26 cellular contexts compared by ENCODE assay signal in the genomic region with DNA sequence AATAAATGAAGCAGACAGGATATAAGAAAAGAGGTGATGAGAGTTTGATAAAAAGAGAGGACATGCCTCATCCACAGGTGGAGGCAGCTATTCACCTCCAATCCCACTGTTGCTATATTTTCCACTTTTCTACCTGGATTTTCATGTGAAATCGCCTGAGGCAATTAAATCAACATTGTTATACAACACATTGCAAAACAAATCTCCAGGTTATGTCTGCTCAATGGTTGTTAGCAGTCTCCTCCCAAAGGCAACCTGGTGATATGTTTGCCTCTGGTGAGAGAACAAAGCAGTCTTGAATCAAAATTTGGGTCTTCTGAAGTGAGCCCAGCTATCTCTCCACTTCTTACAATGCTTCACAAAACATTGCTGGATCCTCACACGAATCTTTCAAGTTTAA. TPM values are rescaled to one million over a fixed set of nuclear protein-coding genes. Genes with fewer than 3 reads are reported as not detected.
A peak's percentile ranks its signal among the peaks of the same experiment; 100 is the strongest.
DNase-seq lines count a peak whose midpoint lies in the region; ATAC-seq, FAIRE-seq and TF ChIP-seq lines count a peak whose summit lies in the region.
"Had no signal": no experiment of that assay in that cellular context is flagged by ENCODE, and none has a peak within 500 bp of the region (broad histone marks: within the 10 kb centered on the region; RNA-seq: fewer than 3 reads in every experiment).

No MANE protein-coding gene starts in this region.

- no peaks in the 10 kb centered on the region for H3K9me3 Mint-ChIP-seq in CD8-positive, alpha-beta T cell
- H3K9me3 Mint-ChIP-seq: CD4-positive, alpha-beta T cell; HFFc6 had no signal

- no peaks in the 10 kb centered on the region for H4K20me1 ChIP-seq in HepG2 (ENCODE audit: insufficient read depth, low read length)
- H4K20me1 ChIP-seq: BLaER1 treated with 17β-estradiol and CSF1 and Interleukin-3, amounts not matched to agents 10 nM and 100 nM had no signal

- H3K9ac ChIP-seq in liver (ENCODE audit: low read depth in 1 of 2, low read length in 2 of 2) (no peak overlapping the region), HepG2 (ENCODE audit: insufficient read depth, low read depth, low read length) (no peak overlapping the region)
- H3K9ac ChIP-seq: BLaER1 treated with 17β-estradiol and CSF1 and Interleukin-3, amounts not matched to agents 10 nM and 100 nM had no signal

- no peaks in the 10 kb centered on the region for H3K27me3 ChIP-seq in liver (ENCODE audit: control insufficient read depth in 4 of 4, insufficient read depth in 4 of 4, low read length in 3 of 4)
- H3K27me3 ChIP-seq in HepG2 (ENCODE audit: control insufficient read depth in 1 of 2, insufficient read depth in 2 of 2, low read length in 2 of 2), result no peaks in the 10 kb centered on the region
- no peaks in the 10 kb centered on the region for H3K27me3 ChIP-seq in bronchial epithelial cell (ENCODE audit: control insufficient read depth, insufficient read depth, low read length)
- no peaks in the 10 kb centered on the region for H3K27me3 ChIP-seq in right lobe of liver
- no peaks in the 10 kb centered on the region for H3K27me3 ChIP-seq in CD8-positive, alpha-beta T cell (ENCODE audit: insufficient read depth, low read length)
- H3K27me3 ChIP-seq: BE2C; BLaER1 treated with 17β-estradiol and CSF1 and Interleukin-3, amounts not matched to agents 10 nM and 100 nM had no signal

- no peaks in the 10 kb centered on the region for H3K36me3 ChIP-seq in liver (ENCODE audit: control insufficient read depth in 4 of 4, insufficient read depth in 3 of 4, low read depth in 1 of 4, low read length in 3 of 4)
- H3K36me3 ChIP-seq in HepG2 (replicated peaks in 1 of 2; ENCODE audit: control insufficient read depth in 1 of 2, insufficient read depth in 2 of 2, low read length in 2 of 2), result no peaks in the 10 kb centered on the region; a peak in 2 of 5 replicates
- no peaks in the 10 kb centered on the region for H3K36me3 ChIP-seq in bronchial epithelial cell (ENCODE audit: control insufficient read depth, insufficient read depth, low read length)
- H3K36me3 ChIP-seq in right lobe of liver, result no peaks in the 10 kb centered on the region
- H3K36me3 ChIP-seq in CD8-positive, alpha-beta T cell (ENCODE audit: insufficient read depth, low read length), result no peaks in the 10 kb centered on the region
- H3K36me3 ChIP-seq: HAP-1 had no signal

- no peak overlapping the region for H3K4me2 ChIP-seq in HepG2 (ENCODE audit: low read depth, low read length)
- H3K4me2 ChIP-seq: A549; BLaER1 treated with 17β-estradiol and CSF1 and Interleukin-3, amounts not matched to agents 10 nM and 100 nM had no signal

- H2AFZ ChIP-seq in HepG2 (ENCODE audit: low read length), result no peak overlapping the region

- H3K36me3 Mint-ChIP-seq in CD8-positive, alpha-beta T cell, result peaks cover 2% of the 10 kb centered on the region

- no peak for ATAC-seq in HepG2
- ATAC-seq in right lobe of liver, result peak; percentile 45 to 68 (median 51)
- no peak for ATAC-seq in CD8-positive, alpha-beta T cell
- ATAC-seq: A549, GM12878 had no signal

- CTCF ChIA-PET in HepG2 (lab: Yijun Ruan, JAX; ENCODE audit: low intra/inter-chr PET ratio, low total read pairs), result no interaction called here
- CTCF ChIA-PET in CD8-positive, alpha-beta T cell (lab: Charles Lee), result no interaction called here

- DNase-seq in HepG2 (ENCODE audit: low spot score), result no peak
- no peak for DNase-seq in bronchial epithelial cell (ENCODE audit: low read depth)
- DNase-seq in right lobe of liver, result no peak
- no peak for DNase-seq in T-helper 1 cell
- DNase-seq in activated gamma-delta T cell treated with Interleukin-2 at 50 U/mL for 16 hours, result no peak
- no peak for DNase-seq in CD8-positive, alpha-beta T cell
- DNase-seq: 8988T; ACHN; AML-193; BE2C; Calu3; CD4-positive, alpha-beta T cell; COR-L47; DMS53; DND-41; GDM1; GOT3; HFFc6 had no signal

- intact Hi-C loops in HepG2 (cut with micrococcal nuclease; ENCODE audit: unreplicated experiment) (no loop called here), right lobe of liver (cut with DNase I) (no loop called here)
- intact Hi-C loops in CD8-positive, alpha-beta T cell (cut with DNase I, micrococcal nuclease), result no loop called here

- TF ChIP-seq EP300 in HepG2 (IDR thresholded peaks at IDR 0.05; ENCODE audit: low read depth in 2 of 2, low read length in 2 of 2), result no peak
- TF ChIP-seq EP300 in HepG2 (CRISPR knock-in tag; IDR thresholded peaks at IDR 0.05; ENCODE audit: borderline replicate concordance), result no peak

- in situ Hi-C loops in HepG2 (cut with HindIII; ENCODE audit: extremely low pct_ligation_motif_present, low pct_unique_long_range_greater_than_20kb), result no loop called here

- H3K79me2 ChIP-seq in HepG2 (ENCODE audit: insufficient read depth, low read length), result no peaks in the 10 kb centered on the region

- FAIRE-seq in HepG2 (lab: Jason Lieb, UNC) (no peak), bronchial epithelial cell (lab: Jason Lieb, UNC) (peak; percentile 55)
- FAIRE-seq: A549, GM12878, GM19239, H54 had no signal

- peaks cover 4% of the 10 kb centered on the region for H3K4me1 Mint-ChIP-seq in CD8-positive, alpha-beta T cell (ENCODE audit: low read depth)
- H3K4me1 Mint-ChIP-seq: CD14-positive monocyte had no signal

- TF ChIP-seq RAD21 in liver (IDR thresholded peaks at IDR 0.05), result peak in 1 of 2 donors; percentile 28
- no peak for TF ChIP-seq RAD21 in HepG2 (CRISPR knock-in tag; IDR thresholded peaks at IDR 0.05)

- H3K27me3 Mint-ChIP-seq in CD8-positive, alpha-beta T cell (ENCODE audit: low read depth), result no peaks in the 10 kb centered on the region
- H3K27me3 Mint-ChIP-seq: CD4-positive, alpha-beta T cell had no signal

- H3K4me3 ChIP-seq in liver (ENCODE audit: low read depth in 1 of 3, low read length in 3 of 3) (no peak overlapping the region), HepG2 (replicated peaks in 1 of 3; ENCODE audit: insufficient read depth in 1 of 3, low read depth in 2 of 3, low read length in 3 of 3) (no peak overlapping the region), bronchial epithelial cell (ENCODE audit: low read depth, low read length) (no peak overlapping the region), right lobe of liver (no peak overlapping the region)
- no peak overlapping the region for H3K4me3 ChIP-seq in CD8-positive, alpha-beta T cell (ENCODE audit: low read depth, low read length)
- H3K4me3 ChIP-seq: A549; BLaER1 treated with 17β-estradiol and CSF1 and Interleukin-3, amounts not matched to agents 10 nM and 100 nM; GM12878; HAP-1 had no signal

- TF ChIP-seq POLR2A in HepG2 (IDR thresholded peaks at IDR 0.05; ENCODE audit: insufficient read depth in 1 of 2, low read depth in 2 of 2, low read length in 2 of 2) (no peak), right lobe of liver (IDR thresholded peaks at IDR 0.05) (no peak)

- 57% methylated on average over 2 of the region's 2 CpGs for WGBS in liver
- WGBS in HepG2 (ENCODE audit: low lambda C conversion rate), result 75% methylated on average over 2 of the region's 2 CpGs
- WGBS in right lobe of liver (ENCODE audit: insufficient coverage, low coverage, low lambda C conversion rate, missing lambda C conversion rate), result 47% methylated on average over 2 of the region's 2 CpGs

- H3K27ac Mint-ChIP-seq in CD8-positive, alpha-beta T cell, result no peak overlapping the region
- H3K27ac Mint-ChIP-seq: CD14-positive monocyte; CD4-positive, alpha-beta T cell; HFFc6 had no signal

- POLR2A ChIA-PET in HepG2 (lab: Yijun Ruan, JAX), result no interaction called here
- POLR2A ChIA-PET in CD8-positive, alpha-beta T cell (lab: Charles Lee), result no interaction called here

- peaks cover 2 to 24% (median 11%) of the 10 kb centered on the region in 4 donors for H3K4me1 ChIP-seq in liver (ENCODE audit: control insufficient read depth in 4 of 4, insufficient read depth in 4 of 4, low read length in 3 of 4)
- H3K4me1 ChIP-seq in HepG2 (ENCODE audit: insufficient read depth, low read length), result peaks cover 19% of the 10 kb centered on the region
- H3K4me1 ChIP-seq in right lobe of liver, result peaks cover 0 to 33% (median 8%) of the 10 kb centered on the region in 4 donors
- no peaks in the 10 kb centered on the region for H3K4me1 ChIP-seq in CD8-positive, alpha-beta T cell (ENCODE audit: insufficient read depth, low read length)
- H3K4me1 ChIP-seq: A549, BE2C, HAP-1 had no signal

- no TSS peak for BruUV-seq in HepG2 (replicated peaks; lab: Mats Ljungman, UMichigan)

- H3K9me3 ChIP-seq in liver (ENCODE audit: control insufficient read depth in 4 of 4, low read length in 3 of 4), result no peaks in the 10 kb centered on the region
- H3K9me3 ChIP-seq in HepG2 (ENCODE audit: low read length), result no peaks in the 10 kb centered on the region
- H3K9me3 ChIP-seq in right lobe of liver, result no peaks in the 10 kb centered on the region
- H3K9me3 ChIP-seq in CD8-positive, alpha-beta T cell (ENCODE audit: low read length), result no peaks in the 10 kb centered on the region
- H3K9me3 ChIP-seq: A549; BE2C; BLaER1 treated with 17β-estradiol and CSF1 and Interleukin-3, amounts not matched to agents 10 nM and 100 nM; HAP-1 had no signal

- TF ChIP-seq CTCF in liver (IDR thresholded peaks at IDR 0.05; ENCODE audit: low read depth, low read length, missing input control) (no peak), HepG2 (CRISPR knock-in tag; IDR thresholded peaks at IDR 0.05) (no peak), bronchial epithelial cell (IDR thresholded peaks at IDR 0.05; ENCODE audit: insufficient read depth, low read length, severe bottlenecking) (no peak), right lobe of liver (IDR thresholded peaks at IDR 0.05) (no peak)
- no peak for TF ChIP-seq CTCF in CD8-positive, alpha-beta T cell (IDR thresholded peaks at IDR 0.05)

- H3K4me3 Mint-ChIP-seq in CD8-positive, alpha-beta T cell, result no peak overlapping the region
- H3K4me3 Mint-ChIP-seq: CD14-positive monocyte; CD4-positive, alpha-beta T cell; HFFc6 had no signal

- H3K27ac ChIP-seq in liver (ENCODE audit: low read depth in 1 of 2, low read length in 2 of 2) (no peak overlapping the region), HepG2 (ENCODE audit: extremely low read length, insufficient read depth, low read length) (no peak overlapping the region), right lobe of liver (peak overlapping the region in 1 of 3 donors; percentile 18)
- H3K27ac ChIP-seq in CD8-positive, alpha-beta T cell (ENCODE audit: low read depth, low read length), result no peak overlapping the region
- H3K27ac ChIP-seq: A549; BLaER1 treated with 17β-estradiol and CSF1 and Interleukin-3, amounts not matched to agents 10 nM and 100 nM had no signal

RNA-seq across cellular contexts. Expression of gene NREP, which starts 30.0 kb away (rescaled TPM):
- total RNA-seq in liver, result 10 to 100 TPM; 12.6 to 82.7 TPM
- polyA plus RNA-seq in liver, result 1 to 10 TPM; 3.0 to 7.0 TPM
- 40.5 and 48.5 TPM in 2 replicates for total RNA-seq in HepG2 (2016; rRNA removed; fragmentation: Illumina TruSeq; extraction: Trizol)
- 18.2 and 18.5 TPM in 2 replicates for total RNA-seq in HepG2 (2016; cell fraction: cytosol; rRNA removed; fragmentation: Illumina TruSeq; extraction: Trizol; ENCODE audit: low read depth)
- 44.8 and 48.2 TPM in 2 replicates for total RNA-seq in HepG2 (2016; cell fraction: insoluble cytoplasmic fraction; rRNA removed; fragmentation: Illumina TruSeq; extraction: Trizol)
- total RNA-seq in HepG2 (2016; cell fraction: membrane; rRNA removed; fragmentation: Illumina TruSeq; extraction: Trizol), result 49.5 and 57.7 TPM in 2 replicates
- 58.0 and 67.1 TPM in 2 replicates for total RNA-seq in HepG2 (2016; cell fraction: nucleus; rRNA removed; fragmentation: Illumina TruSeq; extraction: Trizol)
- 82.8 and 102 TPM in 2 replicates for polyA plus RNA-seq in HepG2 (2011; rRNA removed)
- 49.1 and 88.7 TPM in 2 replicates for polyA plus RNA-seq in HepG2 (2011; cell fraction: cytosol; rRNA removed)
- 69.7 and 94.1 TPM in 2 replicates for polyA plus RNA-seq in HepG2 (2011; cell fraction: nucleus; rRNA removed)
- polyA plus RNA-seq in HepG2 (2012), result 38.1 and 86.3 TPM in 2 replicates
- polyA plus RNA-seq in HepG2 (2016; cell fraction: cytosol; fragmentation: Illumina TruSeq; extraction: Trizol; ENCODE audit: low read depth), result 33.5 and 45.5 TPM in 2 replicates
- polyA plus RNA-seq in HepG2 (2016; cell fraction: insoluble cytoplasmic fraction; fragmentation: Illumina TruSeq; extraction: Trizol; ENCODE audit: low read depth), result 76.1 and 85.1 TPM in 2 replicates
- polyA plus RNA-seq in HepG2 (2016; cell fraction: membrane; fragmentation: Illumina TruSeq; extraction: Trizol; ENCODE audit: low read depth), result 81.9 and 92.8 TPM in 2 replicates
- 58.3 and 64.9 TPM in 2 replicates for polyA plus RNA-seq in HepG2 (2016; cell fraction: nucleus; fragmentation: Illumina TruSeq; extraction: Trizol; ENCODE audit: insufficient read depth, low read depth)
- polyA minus RNA-seq in HepG2 (2011; rRNA and poly(A)+ RNA removed; ENCODE audit: low replicate concordance), result 2.7 and 49.0 TPM in 2 replicates
- 29.4 and 31.1 TPM in 2 replicates for polyA minus RNA-seq in HepG2 (2011; cell fraction: cytosol; rRNA and poly(A)+ RNA removed)
- 280 and 293 TPM in 2 replicates for polyA minus RNA-seq in HepG2 (2011; cell fraction: nucleus; rRNA and poly(A)+ RNA removed)
- total RNA-seq in bronchial epithelial cell, result 2.3 and 5.0 TPM in 2 replicates
- 10 to 100 TPM in 1 of 6 experiments, 1 to 10 TPM in 5; 2.2 to 24.6 (median 7.7) TPM for total RNA-seq in right lobe of liver
- 1 to 10 TPM; 1.9 to 2.2 TPM for total RNA-seq in CD8-positive, alpha-beta T cell

Comparison
In these comparisons a context has a peak if more than half of its experiments do, and no peak if none do; other contexts are left out.
1. ATAC-seq: peak in right lobe of liver (4 of 4); none in HepG2 (single experiment) and CD8-positive, alpha-beta T cell (single experiment).